ENCODE assay signal across 8 cellular contexts in genomic region chr11:65078151-65078550, GRCh38. TPM values are rescaled to one million over a fixed set of nuclear protein-coding genes. Genes with fewer than 3 reads are reported as not detected.
DNase-seq lines count a peak whose midpoint lies in the region; ATAC-seq and TF ChIP-seq lines count a peak whose summit lies in the region.

No MANE protein-coding gene starts in this region.

- peaks cover 34% of the 10 kb centered on the region for H3K4me1 Mint-ChIP-seq in activated CD8-positive, alpha-beta T cell treated with anti-CD3 and anti-CD28 coated beads for 36 hours (ENCODE audit: low read depth)
- peaks cover 4% of the 10 kb centered on the region for H3K4me1 Mint-ChIP-seq in progenitor cell of endocrine pancreas (ENCODE audit: low read depth)

- DNase-seq in NK-92 treated with Interleukin-12 subunit alpha and Interleukin-12 subunit beta, amount 100 ng/mL, for 24 hours (lab: John Stamatoyannopoulos, UW) = peak; percentile 30
- no peak for DNase-seq in NK-92 (lab: John Stamatoyannopoulos, UW; ENCODE audit: unreplicated experiment)
- DNase-seq in NCI-H2029 treated with DMSO at 0.1 percent for 48 hours (lab: John Stamatoyannopoulos, UW) = peak; percentile 1
- peak; percentile 83 for DNase-seq in activated CD8-positive, alpha-beta T cell treated with anti-CD3 and anti-CD28 coated beads for 36 hours
- DNase-seq in progenitor cell of endocrine pancreas (ENCODE audit: low spot score, unreplicated experiment) = no peak
- no peak for DNase-seq in head of caudate nucleus

- H3K9me3 Mint-ChIP-seq in activated CD8-positive, alpha-beta T cell treated with anti-CD3 and anti-CD28 coated beads for 36 hours = no peaks in the 10 kb centered on the region
- no peaks in the 10 kb centered on the region for H3K9me3 Mint-ChIP-seq in progenitor cell of endocrine pancreas (ENCODE audit: low read depth)

- peak; percentile 49 for TF ChIP-seq CTCF in activated CD8-positive, alpha-beta T cell treated with anti-CD3 and anti-CD28 coated beads for 36 hours (IDR thresholded peaks at IDR 0.05)
- peak; percentile 62 for TF ChIP-seq CTCF in progenitor cell of endocrine pancreas (IDR thresholded peaks at IDR 0.05; ENCODE audit: unreplicated experiment)

- no peaks in the 10 kb centered on the region for H3K27me3 Mint-ChIP-seq in activated CD8-positive, alpha-beta T cell treated with anti-CD3 and anti-CD28 coated beads for 36 hours
- no peaks in the 10 kb centered on the region for H3K27me3 Mint-ChIP-seq in progenitor cell of endocrine pancreas

- ATAC-seq in activated CD8-positive, alpha-beta T cell treated with anti-CD3 and anti-CD28 coated beads for 36 hours = peak; percentile 94
- ATAC-seq in esophagus mucosa (peak; percentile 69), HG02623 (IDR thresholded peaks at IDR 0.05; ENCODE audit: unreplicated experiment) (no peak)

- intact Hi-C loops in activated CD8-positive, alpha-beta T cell treated with anti-CD3 and anti-CD28 coated beads for 36 hours (cut with micrococcal nuclease) = no loop called here
- intact Hi-C loops in head of caudate nucleus (cut with DNase I) = no loop called here

- POLR2A ChIA-PET in activated CD8-positive, alpha-beta T cell treated with anti-CD3 and anti-CD28 coated beads for 36 hours (lab: Charles Lee) = interaction anchor here (1.0 to 2.1 kb wide), 3 partner anchors 9 to 32 kb away, joined by 3 to 6 read pairs (median 3); no protein-coding TSS in a partner anchor

- peak overlapping the region; percentile 55 for H3K27ac Mint-ChIP-seq in activated CD8-positive, alpha-beta T cell treated with anti-CD3 and anti-CD28 coated beads for 36 hours
- peak overlapping the region; percentile 67 for H3K27ac Mint-ChIP-seq in progenitor cell of endocrine pancreas

- H3K4me3 Mint-ChIP-seq in activated CD8-positive, alpha-beta T cell treated with anti-CD3 and anti-CD28 coated beads for 36 hours = no peak overlapping the region
- H3K4me3 Mint-ChIP-seq in progenitor cell of endocrine pancreas (ENCODE audit: low read depth) = no peak overlapping the region

- H3K36me3 Mint-ChIP-seq in activated CD8-positive, alpha-beta T cell treated with anti-CD3 and anti-CD28 coated beads for 36 hours (ENCODE audit: low read depth) = peaks cover 55% of the 10 kb centered on the region
- peaks cover 3% of the 10 kb centered on the region for H3K36me3 Mint-ChIP-seq in progenitor cell of endocrine pancreas (ENCODE audit: insufficient read depth)

- CTCF ChIA-PET in activated CD8-positive, alpha-beta T cell treated with anti-CD3 and anti-CD28 coated beads for 36 hours (lab: Charles Lee) = interaction anchor here (0.9 to 1.8 kb wide), 4 partner anchors 12 to 40 kb away, joined by 3 to 5 read pairs (median 3); no protein-coding TSS in a partner anchor

RNA-seq across cellular contexts. Expression of gene CDCA5, which starts 5.7 kb away (rescaled TPM):
- 100 to 1,000 TPM; 112 TPM for total RNA-seq in activated CD8-positive, alpha-beta T cell treated with anti-CD3 and anti-CD28 coated beads for 36 hours
- 14.1 TPM for total RNA-seq in esophagus mucosa
- total RNA-seq in progenitor cell of endocrine pancreas = 25.1 and 25.9 TPM in 2 replicates

RNA-seq across cellular contexts. Expression of gene ZFPL1, which starts 5.9 kb away (rescaled TPM):
- 10 to 100 TPM; 27.1 to 28.2 TPM for total RNA-seq in activated CD8-positive, alpha-beta T cell treated with anti-CD3 and anti-CD28 coated beads for 36 hours
- total RNA-seq in esophagus mucosa (25.7 TPM), progenitor cell of endocrine pancreas (40.4 and 43.3 TPM in 2 replicates)

RNA-seq across cellular contexts. Expression of gene VPS51, which starts 17.9 kb away (rescaled TPM):
- 100 to 1,000 TPM; 103 TPM for total RNA-seq in activated CD8-positive, alpha-beta T cell treated with anti-CD3 and anti-CD28 coated beads for 36 hours
- total RNA-seq in esophagus mucosa = 76.4 TPM
- 112 and 123 TPM in 2 replicates for total RNA-seq in progenitor cell of endocrine pancreas

RNA-seq across cellular contexts. Expression of gene NAALADL1, which starts 19.8 kb away (rescaled TPM):
- total RNA-seq in activated CD8-positive, alpha-beta T cell treated with anti-CD3 and anti-CD28 coated beads for 36 hours = 1 to 10 TPM; 6.6 to 7.6 TPM
- total RNA-seq in esophagus mucosa (2.7 TPM), progenitor cell of endocrine pancreas (4.3 and 4.4 TPM in 2 replicates)

RNA-seq across cellular contexts. Expression of gene TM7SF2, which starts 33.5 kb away (rescaled TPM):
- 10 to 100 TPM; 12.4 to 17.5 TPM for total RNA-seq in activated CD8-positive, alpha-beta T cell treated with anti-CD3 and anti-CD28 coated beads for 36 hours
- total RNA-seq in esophagus mucosa (53.2 TPM), progenitor cell of endocrine pancreas (123 and 124 TPM in 2 replicates)

Comparison
In these comparisons a context has a peak if more than half of its experiments do, and no peak if none do; other contexts are left out.
1. DNase-seq: peak in NK-92 treated with Interleukin-12 subunit alpha and Interleukin-12 subunit beta, amount 100 ng/mL, for 24 hours (single experiment), NCI-H2029 treated with DMSO at 0.1 percent for 48 hours (single experiment) and activated CD8-positive, alpha-beta T cell treated with anti-CD3 and anti-CD28 coated beads for 36 hours (single experiment); none in NK-92 (single experiment), progenitor cell of endocrine pancreas (single experiment) and head of caudate nucleus (0 of 42).